Comparison of ENCODE assay signal across 1 cellular context in genomic region chr1:9242338-9242969, GRCh38.
A peak's percentile ranks its signal among the peaks of the same experiment; 100 is the strongest.
TF ChIP-seq lines count a peak whose summit lies in the region.

No MANE protein-coding gene starts in this region.

TF ChIP-seq in HepG2, 621 proteins besides CTCF, POLR2A, EP300 and RAD21 (continued from another document):
- TF ChIP-seq HIC2 (CRISPR knock-in tag; IDR thresholded peaks at IDR 0.05; ENCODE audit: low read depth) = peak; percentile 56; the same call in 1 of the 2 replicates
- TF ChIP-seq ZNF317 (CRISPR knock-in tag; IDR thresholded peaks at IDR 0.05) = no peak
- peak; percentile 29; the same call in 1 of the 2 replicates for TF ChIP-seq FOXK1 (CRISPR knock-in tag; IDR thresholded peaks at IDR 0.05; ENCODE audit: borderline replicate concordance, low read depth)
- TF ChIP-seq HES4 (CRISPR knock-in tag; IDR thresholded peaks at IDR 0.05; ENCODE audit: borderline replicate concordance) = no peak
- TF ChIP-seq PAX8 (CRISPR knock-in tag; IDR thresholded peaks at IDR 0.05; ENCODE audit: borderline replicate concordance) = no peak
- no peak for TF ChIP-seq GMEB1 (CRISPR knock-in tag; IDR thresholded peaks at IDR 0.05; ENCODE audit: borderline replicate concordance)
- no peak for TF ChIP-seq ZNF691 (CRISPR knock-in tag; IDR thresholded peaks at IDR 0.05; ENCODE audit: borderline replicate concordance, low read depth)
